Comparison of ENCODE assay signal across 17 cellular contexts in genomic region chr5:10456583-10457562, GRCh38. TPM values are rescaled to one million over a fixed set of nuclear protein-coding genes. Genes with fewer than 3 reads are reported as not detected.
DNase-seq lines count a peak whose midpoint lies in the region; ATAC-seq, FAIRE-seq and TF ChIP-seq lines count a peak whose summit lies in the region.
"Had no signal": no experiment of that assay in that cellular context is flagged by ENCODE, and none has a peak within 500 bp of the region (broad histone marks: within the 10 kb centered on the region; RNA-seq: fewer than 3 reads in every experiment).

No MANE protein-coding gene starts in this region.

- TF ChIP-seq EP300 in K562 (IDR thresholded peaks at IDR 0.05; ENCODE audit: low read length) = no peak

- H3K9ac ChIP-seq in K562 (ENCODE audit: insufficient read depth in 1 of 2, low read depth in 2 of 2, low read length in 2 of 2) = no peak overlapping the region

- H3K4me1 Mint-ChIP-seq in activated CD4-positive, alpha-beta T cell treated with anti-CD3 and anti-CD28 coated beads, Interleukin-2, amount 10 ng/mL, durations not matched to agents 7 days and 5 days = peaks cover 3% of the 10 kb centered on the region

- peaks cover 0 to 16% of the 10 kb centered on the region in 2 experiments; a peak in 2 of 5 replicates for H3K4me1 ChIP-seq in K562 (replicated peaks in 1 of 2; ENCODE audit: control insufficient read depth in 2 of 2, insufficient read depth in 2 of 2, low read length in 2 of 2)

- no peaks in the 10 kb centered on the region for H3K79me2 ChIP-seq in K562 (ENCODE audit: control insufficient read depth, insufficient read depth, low read length)

- no peak overlapping the region for H3K4me2 ChIP-seq in K562 (ENCODE audit: insufficient read depth, low read length)

- TF ChIP-seq POLR2A in K562 (conservative IDR thresholded peaks at IDR 0.05) = no peak

- FAIRE-seq in K562 (lab: Jason Lieb, UNC) = no peak

- peaks cover 12% of the 10 kb centered on the region; the same call in 1 of the 2 replicates for H4K20me1 ChIP-seq in K562 (replicated peaks; ENCODE audit: control insufficient read depth, insufficient read depth, low read length)

- TF ChIP-seq RAD21 in K562 (CRISPR knock-in tag; conservative IDR thresholded peaks at IDR 0.05 in 1 of 2, IDR thresholded peaks at IDR 0.05 in 1 of 2) = peak in 1 of 2 experiments; percentile 22; a peak in 1 of 4 replicates

- ATAC-seq in K562 (peak; percentile 25), GM18868 (IDR thresholded peaks at IDR 0.05; ENCODE audit: unreplicated experiment) (no peak)
- ATAC-seq: natural killer cell treated with Interleukin-12 subunit alpha and Interleukin-12 subunit beta and Interleukin-15 and Interleukin-18, amount 100 ng/mL, for 72 hours had no signal

- WGBS in K562 (ENCODE audit: insufficient coverage, low coverage, missing lambda C conversion rate) = 8% methylated on average over 29 of the region's 29 CpGs

- no peak overlapping the region for H3K4me3 Mint-ChIP-seq in activated CD4-positive, alpha-beta T cell treated with anti-CD3 and anti-CD28 coated beads, Interleukin-2, amount 10 ng/mL, durations not matched to agents 7 days and 5 days
- H3K4me3 Mint-ChIP-seq: natural killer cell treated with Interleukin-12 subunit alpha and Interleukin-12 subunit beta and Interleukin-15 and Interleukin-18, amount 100 ng/mL, for 72 hours had no signal

- in situ Hi-C loops in K562 (cut with MboI) = loop anchor here (25.0 kb wide), 1 partner anchor 705 kb away; no protein-coding TSS in a partner anchor
- in situ Hi-C loops in G401 (cut with HindIII; ENCODE audit: low sequenced_read_pairs) = no loop called here

- H3K36me3 Mint-ChIP-seq in activated CD4-positive, alpha-beta T cell treated with anti-CD3 and anti-CD28 coated beads, Interleukin-2, amount 10 ng/mL, durations not matched to agents 7 days and 5 days (ENCODE audit: low read depth) = no peaks in the 10 kb centered on the region
- H3K36me3 Mint-ChIP-seq: natural killer cell treated with Interleukin-12 subunit alpha and Interleukin-12 subunit beta and Interleukin-15 and Interleukin-18, amount 100 ng/mL, for 72 hours had no signal

- no peak overlapping the region for H3K27ac Mint-ChIP-seq in activated CD4-positive, alpha-beta T cell treated with anti-CD3 and anti-CD28 coated beads, Interleukin-2, amount 10 ng/mL, durations not matched to agents 7 days and 5 days
- H3K27ac Mint-ChIP-seq: activated T-helper 2 cell treated with anti-CD3 and anti-CD28 coated beads, Interferon-gamma antibody, Interleukin-2, Interleukin-4, amounts not matched to agents 10 μg/mL and 5 μg/mL and 100 μg/mL, durations not matched to agents 14 hours and 24 hours and 36 hours; natural killer cell treated with Interleukin-12 subunit alpha and Interleukin-12 subunit beta and Interleukin-15 and Interleukin-18, amount 100 ng/mL, for 72 hours had no signal

- no peaks in the 10 kb centered on the region for H3K9me3 ChIP-seq in K562 (replicated peaks; ENCODE audit: control insufficient read depth, insufficient read depth, low read depth, low read length)
- H3K9me3 ChIP-seq: SJSA1, upper lobe of right lung had no signal

- H2AFZ ChIP-seq in K562 (ENCODE audit: low read depth, low read length) = no peak overlapping the region

- intact Hi-C loops in K562 (cut with micrococcal nuclease) = loop anchor here (10.0 kb wide), 1 partner anchor 398 kb away; no protein-coding TSS in a partner anchor

- no peak overlapping the region for H3K4me3 ChIP-seq in AG10803 (ENCODE audit: low read length)
- no peak overlapping the region for H3K4me3 ChIP-seq in K562
- H3K4me3 ChIP-seq: SJSA1, upper lobe of right lung had no signal

- peaks cover 55 to 75% of the 10 kb centered on the region in 2 experiments for H3K27me3 ChIP-seq in K562 (ENCODE audit: control insufficient read depth in 2 of 2, insufficient read depth in 2 of 2, low read length in 2 of 2)
- H3K27me3 ChIP-seq: SJSA1, upper lobe of right lung had no signal

- TF ChIP-seq CTCF in AG10803 (conservative IDR thresholded peaks at IDR 0.05; ENCODE audit: low read length) (no peak), K562 (IDR thresholded peaks at IDR 0.05 in 2 of 3, conservative IDR thresholded peaks at IDR 0.05 in 1 of 3; ENCODE audit: insufficient read depth in 2 of 3, low read depth in 1 of 3, low read length in 3 of 3) (no peak), GM10266 (IDR thresholded peaks at IDR 0.05; ENCODE audit: control insufficient read depth, insufficient read depth, low read depth, missing control alignments) (no peak)

- H3K27ac ChIP-seq in K562 (ENCODE audit: extremely low read depth, low read depth, low read length) = no peak overlapping the region
- H3K27ac ChIP-seq: SJSA1, upper lobe of right lung had no signal

- BruUV-seq in K562 (replicated peaks; lab: Mats Ljungman, UMichigan) = no TSS peak

- DNase-seq in AG10803 (ENCODE audit: low read depth) (peak; percentile 55), LHCN-M2 (ENCODE audit: low read depth) (peak; percentile 20), K562 (ENCODE audit: extremely low read depth in 1 of 4, low spot score in 3 of 4) (no peak), inferior parietal cortex (ENCODE audit: extremely low spot score) (peak; percentile 63), G401 (ENCODE audit: low spot score) (no peak), GM10266 (ENCODE audit: extremely low spot score) (no peak)
- DNase-seq in activated CD4-positive, alpha-beta T cell treated with anti-CD3 and anti-CD28 coated beads, Interleukin-2, amount 10 ng/mL, durations not matched to agents 7 days and 5 days = no peak
- DNase-seq: activated CD4-positive, alpha-beta T cell treated with anti-CD3 and anti-CD28 coated beads for 1 hour; central memory CD4-positive, alpha-beta T cell; NCI-H1105 treated with DMSO at 0.1 percent for 48 hours; NCI-H524 treated with DMSO at 0.1 percent for 48 hours; stimulated activated CD4-positive, alpha-beta T cell treated with anti-CD3 and anti-CD28 coated beads, Interleukin-12 subunit alpha, Interleukin-12 subunit beta, amount 100 ng/mL, for 4 hours; upper lobe of right lung had no signal

- POLR2A ChIA-PET in K562 (lab: Yijun Ruan, JAX) = interaction anchor here (0.6 kb wide), 1 partner anchor 814 kb away, joined by 4 read pairs; no protein-coding TSS in a partner anchor
- POLR2A ChIA-PET in activated CD4-positive, alpha-beta T cell treated with anti-CD3 and anti-CD28 coated beads, Interleukin-2, amount 10 ng/mL, durations not matched to agents 7 days and 5 days (lab: Charles Lee) = no interaction called here

- no peaks in the 10 kb centered on the region for H3K36me3 ChIP-seq in K562 (ENCODE audit: control insufficient read depth, insufficient read depth, low read length)
- H3K36me3 ChIP-seq: SJSA1, upper lobe of right lung had no signal

- H3K9me3 Mint-ChIP-seq in activated CD4-positive, alpha-beta T cell treated with anti-CD3 and anti-CD28 coated beads, Interleukin-2, amount 10 ng/mL, durations not matched to agents 7 days and 5 days = no peaks in the 10 kb centered on the region
- H3K9me3 Mint-ChIP-seq: activated T-helper 2 cell treated with anti-CD3 and anti-CD28 coated beads, Interferon-gamma antibody, Interleukin-2, Interleukin-4, amounts not matched to agents 10 μg/mL and 5 μg/mL and 100 μg/mL, durations not matched to agents 14 hours and 24 hours and 36 hours; natural killer cell treated with Interleukin-12 subunit alpha and Interleukin-12 subunit beta and Interleukin-15 and Interleukin-18, amount 100 ng/mL, for 72 hours had no signal

- H3K9me1 ChIP-seq in K562 (ENCODE audit: control insufficient read depth, insufficient read depth, low read length) = no peaks in the 10 kb centered on the region

- H3K27me3 Mint-ChIP-seq in activated CD4-positive, alpha-beta T cell treated with anti-CD3 and anti-CD28 coated beads, Interleukin-2, amount 10 ng/mL, durations not matched to agents 7 days and 5 days = no peaks in the 10 kb centered on the region
- H3K27me3 Mint-ChIP-seq: natural killer cell treated with Interleukin-12 subunit alpha and Interleukin-12 subunit beta and Interleukin-15 and Interleukin-18, amount 100 ng/mL, for 72 hours had no signal

- CTCF ChIA-PET in K562 (lab: Yijun Ruan, JAX; ENCODE audit: low intra/inter-chr PET ratio) = interaction anchor here (0.6 to 1.0 kb wide), 2 partner anchors 171 kb away, joined by 4 read pairs; no protein-coding TSS in a partner anchor
- CTCF ChIA-PET in activated CD4-positive, alpha-beta T cell treated with anti-CD3 and anti-CD28 coated beads, Interleukin-2, amount 10 ng/mL, durations not matched to agents 7 days and 5 days (lab: Charles Lee) = interaction anchor here (1.6 kb wide), 1 partner anchor 171 kb away, joined by 6 read pairs; no protein-coding TSS in a partner anchor

TF ChIP-seq in K562, 482 proteins besides CTCF, POLR2A, EP300 and RAD21 (continues in another document):
- peak; percentile 77 for TF ChIP-seq CEBPB (tag; IDR thresholded peaks at IDR 0.05)
- TF ChIP-seq NR4A1 (CRISPR knock-in tag; IDR thresholded peaks at IDR 0.05) = 0 out of 2 replicates have a peak, but pooled peaks have one; percentile 39
- no peak for TF ChIP-seq NR4A1 (tag; IDR thresholded peaks at IDR 0.05)

RNA-seq across cellular contexts. Expression of gene ROPN1L, which starts 15.2 kb away (rescaled TPM):
- total RNA-seq in LHCN-M2 (2014; rRNA removed) (1.1 and 1.3 TPM in 2 replicates), K562 (2014; rRNA removed) (0.73 TPM in 1 of 2 replicates, not detected in the other), K562 (2014; rRNA removed; fragmentation: Illumina TruSeq; extraction: Trizol) (0.19 TPM in 1 of 2 replicates, not detected in the other), K562 (2015; rRNA removed; fragmentation: Illumina TruSeq; extraction: Trizol) (0.23 TPM in 1 of 2 replicates, not detected in the other), K562 (2021) (0.31 and 0.36 TPM in 2 replicates)
- polyA plus RNA-seq in LHCN-M2 (2012) = 0.72 TPM
- 0.92 and 1.7 TPM in 2 replicates for total RNA-seq in K562 (2011; cell fraction: chromatin; rRNA removed; ENCODE audit: low replicate concordance)
- 1.4 and 2.0 TPM in 2 replicates for total RNA-seq in K562 (2011; cell fraction: nucleolus; rRNA removed)
- total RNA-seq in K562 (2011; cell fraction: nucleoplasm; rRNA removed) = 1.3 and 1.9 TPM in 2 replicates
- polyA plus RNA-seq in K562 (2011; rRNA removed) (0.32 and 0.85 TPM in 2 replicates), K562 (2014; fragmentation: Illumina TruSeq; extraction: Trizol) (0.21 and 0.30 TPM in 2 replicates), K562 (2014; fragmentation: Nextera tagmentation; extraction: Ambion mirVana) (under 1 TPM; 0.04 to 0.13 TPM), K562 (2014; rRNA removed) (0.28 and 0.84 TPM in 2 replicates)
- polyA plus RNA-seq in K562 (2011; cell fraction: cytosol; rRNA removed) = 0.41 and 1.2 TPM in 2 replicates
- polyA plus RNA-seq in K562 (2011; cell fraction: nucleus; rRNA removed) = 0.55 and 1.6 TPM in 2 replicates
- polyA plus RNA-seq in K562 (2012) = 0.40 and 2.4 TPM in 2 replicates
- polyA minus RNA-seq in K562 (2011; rRNA and poly(A)+ RNA removed) = 0.35 TPM in 1 of 2 replicates, not detected in the other
- 0.86 TPM in 1 of 2 replicates, not detected in the other for polyA minus RNA-seq in K562 (2011; cell fraction: cytosol; rRNA and poly(A)+ RNA removed)
- polyA minus RNA-seq in K562 (2011; cell fraction: nucleus; rRNA and poly(A)+ RNA removed) = 0.89 and 1.5 TPM in 2 replicates
- 4.0 TPM in 1 of 2 replicates, not detected in the other for total RNA-seq in G401 (2014; rRNA removed; shearing (Covaris generic))
- total RNA-seq in activated CD4-positive, alpha-beta T cell treated with anti-CD3 and anti-CD28 coated beads, Interleukin-2, amount 10 ng/mL, durations not matched to agents 7 days and 5 days = 1 to 10 TPM; 3.1 to 4.1 TPM

Comparison
In these comparisons a context has a peak if more than half of its experiments do, and no peak if none do; other contexts are left out.
1. DNase-seq: peak in AG10803 (single experiment), LHCN-M2 (single experiment) and inferior parietal cortex (single experiment); none in K562 (0 of 4), G401 (single experiment), activated CD4-positive, alpha-beta T cell treated with anti-CD3 and anti-CD28 coated beads, Interleukin-2, amount 10 ng/mL, durations not matched to agents 7 days and 5 days (single experiment) and GM10266 (single experiment).